ENCODE assay signal across 22 cellular contexts in genomic region chr1:76799700-76800099, GRCh38.
"Had no signal": no experiment of that assay in that cellular context is flagged by ENCODE, and none has a peak within 500 bp of the region (broad histone marks: within the 10 kb centered on the region; RNA-seq: fewer than 3 reads in every experiment).

No MANE protein-coding gene starts in this region.

- DNase-seq: activated CD4-positive, alpha-beta memory T cell treated with anti-CD3 and anti-CD28 coated beads for 36 hours; activated CD4-positive, alpha-beta T cell treated with anti-CD3 and anti-CD28 coated beads, Interleukin-2, amount 10 ng/mL, durations not matched to agents 24 days and 14 days; activated CD4-positive, CD25-positive, alpha-beta regulatory T cell treated with anti-CD3 and anti-CD28 coated beads, Interleukin-2, amount 50 U/mL, for 72 hours; activated CD8-positive, alpha-beta memory T cell treated with anti-CD3 and anti-CD28 coated beads, Interleukin-2, amount 50 U/mL, for 4 hours; activated gamma-delta T cell; activated naive CD4-positive, alpha-beta T cell treated with anti-CD3 and anti-CD28 coated beads, Interleukin-2, amount 50 U/mL, for 16 hours; activated T-cell treated with anti-CD3 and anti-CD28 coated beads, Interleukin-2, amount 50 U/mL, for 1 hour; amniotic stem cell; cortex of kidney; effector memory CD8-positive, alpha-beta T cell; erythroblast; hippocampal formation; kidney; midbrain; naive thymus-derived CD4-positive, alpha-beta T cell; ovary; sigmoid colon; small intestine; stimulated activated CD4-positive, alpha-beta T cell treated with anti-CD3 and anti-CD28 coated beads, Interleukin-1b, Interleukin-23, amount 100 ng/mL, for 48 hours; stimulated activated naive B cell treated with anti-CD40 and anti-IgM and Interleukin-4, amounts not matched to agents 10 μg/mL and 1 μg/mL and 100 μg/mL, for 72 hours; T1000; WERI-Rb-1 had no signal
